In the genomic region with DNA sequence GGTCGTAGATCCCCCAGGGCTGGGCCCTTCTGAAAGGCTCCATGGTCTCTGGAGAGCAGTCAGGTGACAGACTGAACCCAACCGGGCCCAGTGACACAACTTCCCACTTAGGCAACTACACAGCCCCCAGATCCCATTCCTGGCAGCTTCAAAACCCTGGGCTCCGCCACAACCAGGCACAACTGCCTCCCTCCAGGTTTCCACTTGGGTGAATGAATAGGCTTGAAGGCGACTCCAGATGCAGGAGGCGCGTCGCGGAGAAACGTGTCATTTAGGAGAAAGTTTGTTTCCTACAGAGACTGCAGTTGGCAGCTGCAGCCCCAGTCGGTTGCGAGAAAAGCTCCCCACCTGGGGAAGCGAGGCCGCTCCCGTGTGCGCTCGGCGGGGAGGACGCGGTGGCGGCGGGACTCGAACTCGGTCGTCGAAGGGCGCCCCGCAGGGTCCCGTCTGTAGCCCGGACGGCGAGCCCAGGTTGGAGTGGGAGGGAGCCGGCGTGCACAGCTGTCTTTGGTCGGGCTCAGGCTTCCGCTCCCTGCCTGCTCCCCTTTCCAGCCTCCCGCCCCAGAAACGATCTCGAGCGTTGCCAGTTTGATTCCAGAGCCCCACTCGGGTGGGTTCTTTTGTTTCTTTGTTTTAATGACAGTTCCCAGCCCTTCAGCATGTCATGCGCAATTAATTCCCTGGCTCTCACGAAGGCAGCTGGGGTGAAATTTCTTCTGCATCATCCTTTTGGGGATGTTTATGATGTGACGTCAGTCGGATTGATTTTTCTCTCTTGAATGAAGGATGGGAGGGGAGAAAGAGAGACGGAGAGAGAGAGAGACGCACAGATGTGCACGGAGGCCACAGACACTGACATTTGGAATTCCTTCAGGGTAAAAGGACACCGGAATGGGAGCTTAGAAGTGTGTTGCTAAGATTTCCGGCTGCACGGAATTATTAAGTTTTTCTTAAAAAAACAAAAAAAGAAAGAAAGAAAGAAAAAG, we compare ENCODE assay signal across 8 cellular contexts. TPM values are rescaled to one million over a fixed set of nuclear protein-coding genes. Genes with fewer than 3 reads are reported as not detected.
DNase-seq lines count a peak whose midpoint lies in the region; ATAC-seq and TF ChIP-seq lines count a peak whose summit lies in the region.

No MANE protein-coding gene starts in this region.

- peak overlapping the region; percentile 38 to 80 for H3K4me3 Mint-ChIP-seq in effector memory CD8-positive, alpha-beta T cell

- peak overlapping the region; percentile 50 for H3K4me3 ChIP-seq in lower lobe of right lung

- intact Hi-C loops in lower lobe of right lung (cut with DNase I), result no loop called here
- intact Hi-C loops in posterior vena cava (cut with DNase I), result no loop called here

- no peak overlapping the region for H3K27ac Mint-ChIP-seq in effector memory CD8-positive, alpha-beta T cell

- ATAC-seq in effector memory CD8-positive, alpha-beta T cell (replicated peaks), result no peak
- peak; percentile 59 to 61 for ATAC-seq in lower lobe of right lung
- no peak for ATAC-seq in GM18873 (IDR thresholded peaks at IDR 0.05; ENCODE audit: low FRiP score, unreplicated experiment)

- H3K9me3 Mint-ChIP-seq in effector memory CD8-positive, alpha-beta T cell, result no peaks in the 10 kb centered on the region

- peaks cover 36 to 63% of the 10 kb centered on the region in 2 donors for H3K27me3 Mint-ChIP-seq in effector memory CD8-positive, alpha-beta T cell

- peaks cover 6 to 9% of the 10 kb centered on the region in 2 donors for H3K4me1 Mint-ChIP-seq in effector memory CD8-positive, alpha-beta T cell (ENCODE audit: low read depth in 2 of 2)

- DNase-seq in GM10248 (ENCODE audit: extremely low spot score), result peak; percentile 9
- peak; percentile 90 to 94 for DNase-seq in SHP77 (lab: John Stamatoyannopoulos, UW)
- no peak for DNase-seq in effector memory CD8-positive, alpha-beta T cell
- peak; percentile 47 for DNase-seq in lower lobe of right lung
- peak; percentile 68 for DNase-seq in superior temporal gyrus (ENCODE audit: extremely low spot score)
- no peak for DNase-seq in posterior vena cava (ENCODE audit: low spot score)
- no peak for DNase-seq in NCI-H2196 (lab: John Stamatoyannopoulos, UW; ENCODE audit: unreplicated experiment)

- no peaks in the 10 kb centered on the region for H3K36me3 Mint-ChIP-seq in effector memory CD8-positive, alpha-beta T cell (ENCODE audit: insufficient read depth)

- CTCF ChIA-PET in GM10248 (lab: Yijun Ruan, JAX), result interaction anchor here (0.9 to 1.8 kb wide), 4 partner anchors 11 to 290 kb away, joined by 3 to 10 read pairs (median 3); no protein-coding TSS in a partner anchor

- H3K36me3 ChIP-seq in lower lobe of right lung, result no peaks in the 10 kb centered on the region

- POLR2A ChIA-PET in GM10248 (lab: Yijun Ruan, JAX), result no interaction called here

- TF ChIP-seq CTCF in GM10248 (IDR thresholded peaks at IDR 0.05; ENCODE audit: control extremely low read depth, extremely low read depth, low read depth, missing control alignments), result no peak
- no peak for TF ChIP-seq CTCF in lower lobe of right lung (IDR thresholded peaks at IDR 0.05)

- H3K27ac ChIP-seq in lower lobe of right lung, result peak overlapping the region; percentile 65

- no peaks in the 10 kb centered on the region for H3K9me3 ChIP-seq in lower lobe of right lung

- peaks cover 10% of the 10 kb centered on the region for H3K27me3 ChIP-seq in lower lobe of right lung (ENCODE audit: low read depth)

- peaks cover 16% of the 10 kb centered on the region for H3K4me1 ChIP-seq in lower lobe of right lung

RNA-seq across cellular contexts. Expression of gene SGIP1, which starts 0.9 kb away (rescaled TPM):
- total RNA-seq in lower lobe of right lung (12.4 TPM), posterior vena cava (10 to 100 TPM; 25.6 to 40.2 TPM)

Comparison
In these comparisons a context has a peak if more than half of its experiments do, and no peak if none do; other contexts are left out.
1. DNase-seq: peak in GM10248 (single experiment), SHP77 (2 of 2), lower lobe of right lung (single experiment) and superior temporal gyrus (single experiment); none in effector memory CD8-positive, alpha-beta T cell (0 of 3), posterior vena cava (single experiment) and NCI-H2196 (single experiment).
2. ATAC-seq: peak in lower lobe of right lung (2 of 2); none in effector memory CD8-positive, alpha-beta T cell (single experiment) and GM18873 (single experiment).